ENCODE assay signal across 13 cellular contexts in genomic region chr13:94054159-94054558, GRCh38.
"Had no signal": no experiment of that assay in that cellular context is flagged by ENCODE, and none has a peak within 500 bp of the region (broad histone marks: within the 10 kb centered on the region; RNA-seq: fewer than 3 reads in every experiment).

No MANE protein-coding gene starts in this region.

- H3K36me3 ChIP-seq: adrenal gland, heart left ventricle, prostate gland, tibial nerve had no signal

- H3K27ac ChIP-seq: adrenal gland, coronary artery, foreskin keratinocyte, heart left ventricle, prostate gland, tibial nerve had no signal

- DNase-seq: activated CD4-positive, CD25-positive, alpha-beta regulatory T cell; activated naive CD4-positive, alpha-beta T cell treated with anti-CD3 and anti-CD28 coated beads, Interleukin-2, amount 50 U/mL, for 16 hours; effector CD4-positive, alpha-beta T cell; foreskin keratinocyte; heart left ventricle; naive B cell; nucleus accumbens; stimulated activated CD4-positive, alpha-beta T cell treated with anti-CD3 and anti-CD28 coated beads, Interleukin-15, amount 100 ng/mL, for 24 hours; T-helper 17 cell had no signal

- ATAC-seq: foreskin keratinocyte, heart left ventricle, T-helper 17 cell had no signal

- H3K4me1 ChIP-seq: adrenal gland, foreskin keratinocyte, heart left ventricle, prostate gland, tibial nerve had no signal

- H3K9me3 ChIP-seq: adrenal gland, heart left ventricle, prostate gland, tibial nerve had no signal

- H3K27me3 ChIP-seq: adrenal gland, foreskin keratinocyte, heart left ventricle, tibial nerve had no signal

- H3K4me3 ChIP-seq: adrenal gland, coronary artery, heart left ventricle, prostate gland, tibial nerve had no signal
